In the genomic region with DNA sequence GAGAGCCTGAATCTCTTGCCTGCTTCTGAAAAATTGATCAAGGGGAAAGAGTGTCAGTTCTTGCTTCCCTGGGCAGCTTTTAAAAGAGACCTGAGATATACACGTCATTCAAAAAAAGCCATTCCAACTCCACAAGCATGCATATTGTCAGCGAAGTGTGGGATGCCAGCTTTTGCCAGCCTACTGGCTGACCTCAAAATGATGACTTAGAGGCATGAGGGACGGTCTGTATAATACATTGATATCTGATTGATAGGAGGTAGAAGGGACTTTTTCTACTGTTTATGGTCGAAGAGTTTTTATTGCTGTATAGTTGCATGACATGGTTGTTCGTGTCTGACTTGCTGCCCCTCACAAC, we compare ENCODE assay signal across 10 cellular contexts.
DNase-seq lines count a peak whose midpoint lies in the region; ATAC-seq, FAIRE-seq and TF ChIP-seq lines count a peak whose summit lies in the region.
"Had no signal": no experiment of that assay in that cellular context is flagged by ENCODE, and none has a peak within 500 bp of the region (broad histone marks: within the 10 kb centered on the region; RNA-seq: fewer than 3 reads in every experiment).

No MANE protein-coding gene starts in this region.

- intact Hi-C loops in CD14-positive monocyte (cut with micrococcal nuclease) (loop anchor here (1.0 to 2.0 kb wide), 2 partner anchors 189 to 190 kb away; no protein-coding TSS in a partner anchor), GM12878 (cut with micrococcal nuclease; ENCODE audit: unreplicated experiment) (loop anchor here (1.0 to 2.0 kb wide), 4 partner anchors 46 to 189 kb away; no protein-coding TSS in a partner anchor)

- H2AFZ ChIP-seq in GM12878 (ENCODE audit: control insufficient read depth, low read depth, low read length) (no peak overlapping the region), neural cell (ENCODE audit: low read depth, low read length) (no peak overlapping the region)

- CTCF ChIA-PET in GM12878 (lab: Yijun Ruan, JAX), result interaction anchor here (0.7 to 8.3 kb wide), 29 partner anchors 9 to 197 kb away, joined by 3 to 104 read pairs (median 5); no protein-coding TSS in a partner anchor

- H3K4me1 Mint-ChIP-seq in CD14-positive monocyte (peaks cover 19% of the 10 kb centered on the region), HFFc6 (ENCODE audit: low read depth) (peaks cover 76% of the 10 kb centered on the region)

- H3K4me3 ChIP-seq in GM12878, result no peak overlapping the region
- H3K4me3 ChIP-seq in neural cell (ENCODE audit: low read length), result no peak overlapping the region
- H3K4me3 ChIP-seq: colonic mucosa had no signal

- H3F3A ChIP-seq in neural cell (ENCODE audit: insufficient read depth, low read length, poor library complexity, severe bottlenecking), result no peaks in the 10 kb centered on the region

- H3K27me3 ChIP-seq in GM12878 (replicated peaks in 1 of 2; ENCODE audit: control insufficient read depth in 2 of 2, insufficient read depth in 2 of 2, low read length in 1 of 2) (no peaks in the 10 kb centered on the region), neural cell (ENCODE audit: insufficient read depth, low read depth, low read length) (no peaks in the 10 kb centered on the region)
- H3K27me3 ChIP-seq: colonic mucosa, neutrophil had no signal

- no peak for TF ChIP-seq EP300 in GM12878 (IDR thresholded peaks at IDR 0.05; ENCODE audit: borderline replicate concordance in 1 of 2, control insufficient read depth in 1 of 2, low read depth in 2 of 2, low read length in 2 of 2)
- no peak for TF ChIP-seq EP300 in neural cell (conservative IDR thresholded peaks at IDR 0.05; ENCODE audit: poor library complexity, severe bottlenecking)

- TF ChIP-seq RAD21 in GM12878 (IDR thresholded peaks at IDR 0.05; ENCODE audit: insufficient read depth, low read depth, low read length) (no peak), neural cell (conservative IDR thresholded peaks at IDR 0.05) (no peak)

- in situ Hi-C loops in GM12878 (cut with MboI), result loop anchor here (5.0 kb wide), 1 partner anchor 189 kb away; no protein-coding TSS in a partner anchor

- POLR2A ChIA-PET in GM12878 (lab: Charles Lee), result interaction anchor here (0.5 kb wide), 1 partner anchor 59 kb away, joined by 3 read pairs; no protein-coding TSS in a partner anchor

- H3K27ac ChIP-seq in GM12878 (ENCODE audit: control insufficient read depth, insufficient read depth) (no peak overlapping the region), neural cell (ENCODE audit: low read length) (no peak overlapping the region)
- H3K27ac ChIP-seq: neutrophil had no signal

- SMC1A ChIA-PET in GM12878 (lab: Charles Lee; ENCODE audit: uncharacterized antibody, unreplicated experiment), result interaction anchor here (0.8 to 3.1 kb wide), 19 partner anchors 13 to 1200 kb away, joined by 3 to 26 read pairs (median 6); no protein-coding TSS in a partner anchor

- no peak overlapping the region for H3K4me2 ChIP-seq in GM12878 (ENCODE audit: control insufficient read depth, insufficient read depth)
- H3K4me2 ChIP-seq in neural cell (ENCODE audit: low read length), result no peak overlapping the region

- H3K9ac ChIP-seq in GM12878 (ENCODE audit: control insufficient read depth, insufficient read depth, low read length) (no peak overlapping the region), neural cell (ENCODE audit: low read length) (no peak overlapping the region)

- H3K79me2 ChIP-seq in GM12878 (ENCODE audit: control insufficient read depth, insufficient read depth, low read length), result no peaks in the 10 kb centered on the region
- no peaks in the 10 kb centered on the region for H3K79me2 ChIP-seq in neural cell (replicated peaks; ENCODE audit: insufficient read depth, low read length)

- RAD21 ChIA-PET in GM12878 (lab: Charles Lee; ENCODE audit: unreplicated experiment), result interaction anchor here (0.6 to 3.7 kb wide), 16 partner anchors 30 to 189 kb away, joined by 3 to 22 read pairs (median 4); no protein-coding TSS in a partner anchor

- TF ChIP-seq POLR2A in GM12878 (IDR thresholded peaks at IDR 0.05; ENCODE audit: low read depth, low read length), result no peak

- peaks cover 7% of the 10 kb centered on the region for H3K4me1 ChIP-seq in GM12878 (ENCODE audit: control insufficient read depth, insufficient read depth, low read length)

- H3K27me3 Mint-ChIP-seq in CD14-positive monocyte (ENCODE audit: low read depth in 3 of 3) (peaks cover 0 to 5% (median 2%) of the 10 kb centered on the region in 3 donors), HFFc6 (ENCODE audit: insufficient read depth) (peaks cover 11% of the 10 kb centered on the region)

- TF ChIP-seq CTCF in CD14-positive monocyte (IDR thresholded peaks at IDR 0.05) (peak; percentile 49), HFFc6 (IDR thresholded peaks at IDR 0.05) (peak; percentile 65), GM12878 (IDR thresholded peaks at IDR 0.05 in 2 of 3, conservative IDR thresholded peaks at IDR 0.05 in 1 of 3; ENCODE audit: control insufficient read depth in 2 of 3, extremely low read depth in 1 of 3, insufficient read depth in 1 of 3, low read depth in 3 of 3, low read length in 3 of 3) (no peak), neural cell (IDR thresholded peaks at IDR 0.05; ENCODE audit: poor library complexity, severe bottlenecking) (no peak)

- no peaks in the 10 kb centered on the region for H3K9me3 ChIP-seq in GM12878 (replicated peaks; ENCODE audit: control insufficient read depth, insufficient read depth, low read length)
- no peaks in the 10 kb centered on the region for H3K9me3 ChIP-seq in neural cell (ENCODE audit: low read length)
- H3K9me3 ChIP-seq: colonic mucosa, neutrophil had no signal

- ATAC-seq in GM12878 (no peak; the same call in 2 of the 3 replicates), HG03571 (IDR thresholded peaks at IDR 0.05; ENCODE audit: unreplicated experiment) (no peak)

- H3K36me3 ChIP-seq in GM12878 (ENCODE audit: control insufficient read depth in 2 of 2, insufficient read depth in 2 of 2, low read length in 1 of 2) (no peaks in the 10 kb centered on the region), neural cell (ENCODE audit: insufficient read depth, low read length) (no peaks in the 10 kb centered on the region)

- FAIRE-seq in GM12878 (lab: Jason Lieb, UNC), result no peak

- H3K9me3 Mint-ChIP-seq in CD14-positive monocyte, result peaks cover 0 to 1% (median 0%) of the 10 kb centered on the region in 7 donors
- H3K9me3 Mint-ChIP-seq in HFFc6, result no peaks in the 10 kb centered on the region

- H3K36me3 Mint-ChIP-seq in CD14-positive monocyte (peaks cover 93 to 99% of the 10 kb centered on the region in 2 donors), HFFc6 (ENCODE audit: low read depth) (peaks cover 65% of the 10 kb centered on the region)

- WGBS in GM12878 (ENCODE audit: insufficient coverage, insufficient replicate concordance, low lambda C conversion rate, missing lambda C conversion rate), result 22% methylated on average over 5 of the region's 5 CpGs

- no peak for DNase-seq in CD14-positive monocyte (ENCODE audit: low spot score)
- no peak for DNase-seq in HFFc6
- DNase-seq in GM12878 (ENCODE audit: low read depth, low spot score), result no peak
- no peak for DNase-seq in T1000 (lab: John Stamatoyannopoulos, UW)
- DNase-seq in glomerular visceral epithelial cell (ENCODE audit: extremely low spot score), result no peak
- DNase-seq in NCI-H524 (lab: John Stamatoyannopoulos, UW), result no peak
- DNase-seq: colonic mucosa had no signal

- no peak overlapping the region for H3K27ac Mint-ChIP-seq in CD14-positive monocyte
- peak overlapping the region; percentile 97 for H3K27ac Mint-ChIP-seq in HFFc6

- no TSS peak for BruUV-seq in GM12878 (replicated peaks; lab: Mats Ljungman, UMichigan)

- no peaks in the 10 kb centered on the region for H3K9me2 ChIP-seq in neural cell (ENCODE audit: insufficient read depth, low read length)

- H3K4me3 Mint-ChIP-seq in CD14-positive monocyte, result no peak overlapping the region
- no peak overlapping the region; the same call in 1 of the 2 replicates for H3K4me3 Mint-ChIP-seq in HFFc6

- H4K20me1 ChIP-seq in GM12878 (ENCODE audit: control insufficient read depth, insufficient read depth), result no peaks in the 10 kb centered on the region
- H4K20me1 ChIP-seq in neural cell (ENCODE audit: insufficient read depth), result no peaks in the 10 kb centered on the region

TF ChIP-seq in GM12878, 131 proteins besides CTCF, POLR2A, EP300 and RAD21:
- TF ChIP-seq STAT3 (IDR thresholded peaks at IDR 0.05; ENCODE audit: low read depth, low read length), result 0 out of 2 replicates have a peak, but pooled peaks have one; percentile 7
- TF ChIP-seq, protein P1, sequence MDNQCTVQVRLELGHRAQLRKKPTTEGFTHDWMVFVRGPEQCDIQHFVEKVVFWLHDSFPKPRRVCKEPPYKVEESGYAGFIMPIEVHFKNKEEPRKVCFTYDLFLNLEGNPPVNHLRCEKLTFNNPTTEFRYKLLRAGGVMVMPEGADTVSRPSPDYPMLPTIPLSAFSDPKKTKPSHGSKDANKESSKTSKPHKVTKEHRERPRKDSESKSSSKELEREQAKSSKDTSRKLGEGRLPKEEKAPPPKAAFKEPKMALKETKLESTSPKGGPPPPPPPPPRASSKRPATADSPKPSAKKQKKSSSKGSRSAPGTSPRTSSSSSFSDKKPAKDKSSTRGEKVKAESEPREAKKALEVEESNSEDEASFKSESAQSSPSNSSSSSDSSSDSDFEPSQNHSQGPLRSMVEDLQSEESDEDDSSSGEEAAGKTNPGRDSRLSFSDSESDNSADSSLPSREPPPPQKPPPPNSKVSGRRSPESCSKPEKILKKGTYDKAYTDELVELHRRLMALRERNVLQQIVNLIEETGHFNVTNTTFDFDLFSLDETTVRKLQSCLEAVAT (IDR thresholded peaks at IDR 0.05), result no peak
TF ChIP-seq in GM12878: peak in this region for 1.

TF ChIP-seq in neural cell, 6 proteins besides CTCF, POLR2A, EP300 and RAD21 (continues in another document):
- TF ChIP-seq EZH2 (IDR thresholded peaks at IDR 0.05; ENCODE audit: borderline replicate concordance, insufficient read depth, low read length, poor library complexity, severe bottlenecking) (no peak), MXI1 (conservative IDR thresholded peaks at IDR 0.05; ENCODE audit: poor library complexity, severe bottlenecking) (no peak), SMC3 (conservative IDR thresholded peaks at IDR 0.05; ENCODE audit: poor library complexity) (peak; percentile 6), TAF1 (IDR thresholded peaks at IDR 0.05; ENCODE audit: low read depth) (no peak), POLR2AphosphoS5 (IDR thresholded peaks at IDR 0.05) (no peak)

Comparison
In these comparisons a context has a peak if more than half of its experiments do, and no peak if none do; other contexts are left out.
1. CTCF ChIP-seq: peak in CD14-positive monocyte (single experiment) and HFFc6 (single experiment); none in GM12878 (0 of 3) and neural cell (single experiment).